ENCODE assay signal across 8 cellular contexts in genomic region chr9:34328983-34329832, GRCh38. TPM values are rescaled to one million over a fixed set of nuclear protein-coding genes. Genes with fewer than 3 reads are reported as not detected.
DNase-seq lines count a peak whose midpoint lies in the region; ATAC-seq and TF ChIP-seq lines count a peak whose summit lies in the region.

Gene KIF24 (minus strand): TSS chr9:34329268. CDS start chr9:34311346, 17,922 bp downstream.
Gene NUDT2 (plus strand): TSS chr9:34329569. CDS start chr9:34339040, 9,471 bp downstream.

- H4K91ac ChIP-seq in trophoblast cell (ENCODE audit: low read depth, low read length): peak within 1 kb of the TSS; percentile 59

- peak; percentile 56 to 91 for TF ChIP-seq POLR2A in adrenal gland (IDR thresholded peaks at IDR 0.05)
- peak in 1 of 2 donors; percentile 88 for TF ChIP-seq POLR2A in heart left ventricle (IDR thresholded peaks at IDR 0.05)
- peak; percentile 90 for TF ChIP-seq POLR2A in transverse colon (IDR thresholded peaks at IDR 0.05)

- peak within 1 kb of the TSS; percentile 6 for H2BK12ac ChIP-seq in trophoblast cell (ENCODE audit: low read length)

- H3K4me2 ChIP-seq in trophoblast cell (ENCODE audit: low read length): peak within 1 kb of the TSS; percentile 87

- H4K8ac ChIP-seq in trophoblast cell (ENCODE audit: low read depth, low read length): peak within 1 kb of the TSS; percentile 79

- H3K9ac ChIP-seq in trophoblast cell (ENCODE audit: low read length): peak within 1 kb of the TSS; percentile 92

- H3K79me2 ChIP-seq in trophoblast cell (ENCODE audit: control insufficient read depth, insufficient read depth, low read length, poor library complexity): peaks cover 3% of the 10 kb centered on the region

- no peak within 1 kb of the TSS for H2AK5ac ChIP-seq in trophoblast cell (ENCODE audit: low read length)

- peak within 1 kb of the TSS; percentile 70 for H3K18ac ChIP-seq in trophoblast cell (ENCODE audit: low read length)

- H3K4me3 ChIP-seq in adrenal gland (peak within 1 kb of the TSS; percentile 36 to 85 (median 67)), heart left ventricle (peak within 1 kb of the TSS; percentile 47 to 88 (median 80)), trophoblast cell (ENCODE audit: low read depth, low read length) (peak within 1 kb of the TSS; percentile 95), transverse colon (peak within 1 kb of the TSS; percentile 49 to 99 (median 84))

- H3K9me3 ChIP-seq in adrenal gland (replicated peaks in 1 of 3) (no peaks in the 10 kb centered on the region), heart left ventricle (no peaks in the 10 kb centered on the region), trophoblast cell (ENCODE audit: insufficient read depth, low read depth, low read length) (no peaks in the 10 kb centered on the region), transverse colon (no peaks in the 10 kb centered on the region)

- TF ChIP-seq EP300 in transverse colon (IDR thresholded peaks at IDR 0.05; ENCODE audit: low read depth): no peak

- H3K14ac ChIP-seq in trophoblast cell (ENCODE audit: low read length): peak within 1 kb of the TSS; percentile 54

- peak within 1 kb of the TSS; percentile 45 for H4K12ac ChIP-seq in trophoblast cell (ENCODE audit: low read depth, low read length)

- H2AFZ ChIP-seq in trophoblast cell (ENCODE audit: insufficient read depth, low read length, poor library complexity): peak within 1 kb of the TSS; percentile 61

- H3K4ac ChIP-seq in trophoblast cell (ENCODE audit: low read depth, low read length): peak within 1 kb of the TSS; percentile 47

- DNase-seq in GM13976 (ENCODE audit: low spot score) (peak; percentile 94), NCI-H1436 treated with DMSO at 0.1 percent for 48 hours (lab: John Stamatoyannopoulos, UW) (peak; percentile 99), T follicular helper cell (ENCODE audit: low read depth) (peak; percentile 93), adrenal gland (peak; percentile 98 to 100 (median 99)), heart left ventricle (peak; percentile 96 to 99 (median 98)), trophoblast cell (peak; percentile 100), transverse colon (peak; percentile 97)

- in situ Hi-C loops in GM13976 (cut with MboI; ENCODE audit: low sequenced_read_pairs, unreplicated experiment): no loop called here
- in situ Hi-C loops in transverse colon (cut with MboI; ENCODE audit: low pct_ligation_motif_present in 1 of 4, low pct_unique_long_range_greater_than_20kb in 1 of 4, low sequenced_read_pairs in 3 of 4): no loop called here

- no peak for TF ChIP-seq CTCF in GM13976 (IDR thresholded peaks at IDR 0.05; ENCODE audit: borderline replicate concordance, control extremely low read depth, extremely low read depth, insufficient read depth, missing control alignments)
- no peak for TF ChIP-seq CTCF in adrenal gland (IDR thresholded peaks at IDR 0.05)
- TF ChIP-seq CTCF in heart left ventricle (IDR thresholded peaks at IDR 0.05): peak in 4 of 12 donors; percentile 7 to 33 (median 10)
- peak in 1 of 5 experiments; percentile 1 for TF ChIP-seq CTCF in transverse colon (IDR thresholded peaks at IDR 0.05)

- peak; percentile 94 for ATAC-seq in HG02852 (IDR thresholded peaks at IDR 0.05; ENCODE audit: unreplicated experiment)
- ATAC-seq in heart left ventricle: peak; percentile 97 to 98 (median 98)

- H3K27ac ChIP-seq in adrenal gland (peak within 1 kb of the TSS; percentile 55 to 94 (median 92)), heart left ventricle (peak within 1 kb of the TSS; percentile 88 to 96 (median 91)), trophoblast cell (ENCODE audit: low read depth, low read length) (peak within 1 kb of the TSS; percentile 43), transverse colon (peak within 1 kb of the TSS; percentile 96 to 100 (median 98))

- 0 to 1% (median 1%) methylated on average over 29 to 64 of the region's 64 CpGs for WGBS in adrenal gland, 4 donors
- WGBS in heart left ventricle, 4 donors: 0% methylated on average over 40 to 64 of the region's 64 CpGs
- WGBS in trophoblast cell (ENCODE audit: extremely low coverage, insufficient coverage, insufficient read length): no CpG with 5 or more reads among the region's 64 CpGs
- 0% methylated on average over 11 to 51 of the region's 64 CpGs for WGBS in transverse colon (ENCODE audit: low coverage in 1 of 2), 2 donors

- H2BK5ac ChIP-seq in trophoblast cell (ENCODE audit: low read depth, low read length, poor library complexity): peak within 1 kb of the TSS; percentile 7

- H3K36me3 ChIP-seq in adrenal gland (replicated peaks in 1 of 2): no peaks in the 10 kb centered on the region
- H3K36me3 ChIP-seq in heart left ventricle: no peaks in the 10 kb centered on the region
- no peaks in the 10 kb centered on the region for H3K36me3 ChIP-seq in trophoblast cell (ENCODE audit: control insufficient read depth in 1 of 2, insufficient read depth in 2 of 2, low read length in 2 of 2)
- no peaks in the 10 kb centered on the region for H3K36me3 ChIP-seq in transverse colon

- peaks cover 8% of the 10 kb centered on the region for H3K79me1 ChIP-seq in trophoblast cell (ENCODE audit: low read length)

- peak within 1 kb of the TSS; percentile 36 for H2BK120ac ChIP-seq in trophoblast cell (ENCODE audit: insufficient read depth, low read length, poor library complexity)

- H3K23ac ChIP-seq in trophoblast cell (ENCODE audit: low read length): no peak within 1 kb of the TSS

- H3K4me1 ChIP-seq in adrenal gland (replicated peaks in 1 of 2) (peaks cover 8 to 18% of the 10 kb centered on the region in 2 donors), heart left ventricle (peaks cover 0 to 35% (median 14%) of the 10 kb centered on the region in 12 donors), trophoblast cell (ENCODE audit: control insufficient read depth in 1 of 2, insufficient read depth in 2 of 2, low read length in 2 of 2) (no peaks in the 10 kb centered on the region), transverse colon (peaks cover 13 to 20% (median 14%) of the 10 kb centered on the region in 4 donors)

- H3K27me3 ChIP-seq in adrenal gland (no peaks in the 10 kb centered on the region), heart left ventricle (no peaks in the 10 kb centered on the region), trophoblast cell (ENCODE audit: insufficient read depth, low read length) (no peaks in the 10 kb centered on the region), transverse colon (no peaks in the 10 kb centered on the region)

- intact Hi-C loops in adrenal gland (cut with DNase I) (no loop called here), heart left ventricle (cut with DNase I) (loop anchor here in 3 of 10 donors (5.0 to 10.0 kb wide), 3 partner anchors 72 to 128 kb away; partner anchors contain the start of genes DNAI1 (in 1 of the 3) and FAM219A (in 1 of the 3)), transverse colon (cut with DNase I; ENCODE audit: low total_unique reads) (no loop called here)

RNA-seq across cellular contexts. Expression of gene KIF24, which starts in this region (rescaled TPM):
- total RNA-seq in adrenal gland (1 to 10 TPM in 6 of 8 donors, under 1 TPM in 2; 0.72 to 1.7 (median 1.2) TPM), heart left ventricle (1 to 10 TPM in 2 of 9 donors, under 1 TPM in 7; 0.25 to 1.6 (median 0.67) TPM), transverse colon (1 to 10 TPM in 2 of 4 donors, under 1 TPM in 2; 0.37 to 6.8 (median 1.1) TPM)
- polyA plus RNA-seq in adrenal gland (1 to 10 TPM in 1 of 3 donors, under 1 TPM in 2; 0.57 to 2.6 (median 0.80) TPM), heart left ventricle (under 1 TPM; 0.19 to 0.64 TPM)
- 1.7 and 1.9 TPM in 2 replicates for polyA plus RNA-seq in trophoblast cell (2013)

RNA-seq across cellular contexts. Expression of gene NUDT2, which starts in this region (rescaled TPM):
- total RNA-seq in adrenal gland: 10 to 100 TPM; 11.3 to 50.7 (median 29.5) TPM
- 10 to 100 TPM; 29.9 to 55.0 (median 32.9) TPM for polyA plus RNA-seq in adrenal gland
- total RNA-seq in heart left ventricle: 10 to 100 TPM; 14.1 to 21.3 (median 17.2) TPM
- 10 to 100 TPM; 19.4 to 27.6 TPM for polyA plus RNA-seq in heart left ventricle
- 10.6 and 10.8 TPM in 2 replicates for polyA plus RNA-seq in trophoblast cell (2013)
- 10 to 100 TPM in 2 of 4 donors, 1 to 10 TPM in 2; 1.4 to 31.0 (median 9.7) TPM for total RNA-seq in transverse colon

Comparison
In these comparisons a context has a peak if more than half of its experiments do, and no peak if none do; other contexts are left out.
1. Peak in every context shown above with its lines: DNase-seq, ATAC-seq, H3K4me3 ChIP-seq and H3K27ac ChIP-seq.
2. H3K27ac ChIP-seq: peak in every context shown above with its lines; median percentile 98 in transverse colon; 92 in adrenal gland; 91 in heart left ventricle; 43 in trophoblast cell.